ENCODE assay signal across 8 cellular contexts in genomic region chr6:139981810-139982550, GRCh38.
DNase-seq lines count a peak whose midpoint lies in the region; ATAC-seq, FAIRE-seq and TF ChIP-seq lines count a peak whose summit lies in the region.

No MANE protein-coding gene starts in this region.

- no peak for FAIRE-seq in GM12891 (lab: Jason Lieb, UNC)

- H3K4me1 ChIP-seq in muscle layer of duodenum (ENCODE audit: control insufficient read depth in 1 of 2, insufficient read depth in 2 of 2, low read length in 2 of 2), result peaks cover 4 to 26% of the 10 kb centered on the region in 2 donors

- H3K27ac ChIP-seq in coronary artery (peak overlapping the region; percentile 74 to 81), muscle layer of duodenum (ENCODE audit: low read length) (peak overlapping the region; percentile 5)

- no peak for ATAC-seq in GM18502 (IDR thresholded peaks at IDR 0.05; ENCODE audit: poor library complexity, unreplicated experiment)

- peaks cover 0 to 5% of the 10 kb centered on the region in 2 donors for H3K36me3 ChIP-seq in muscle layer of duodenum (ENCODE audit: control insufficient read depth in 1 of 2, insufficient read depth in 2 of 2, low read length in 2 of 2)

- no peaks in the 10 kb centered on the region for H3K27me3 ChIP-seq in muscle layer of duodenum (ENCODE audit: low read depth, low read length)

- DNase-seq in EH (ENCODE audit: low read depth), result peak; percentile 86
- peak; percentile 34 to 70 for DNase-seq in NCI-H446 (lab: John Stamatoyannopoulos, UW)
- no peak for DNase-seq in coronary artery (ENCODE audit: low spot score)
- DNase-seq in GM12891 (ENCODE audit: insufficient read length, low spot score), result no peak
- no peak for DNase-seq in GM10266 (ENCODE audit: extremely low spot score)
- DNase-seq in activated CD4-positive, alpha-beta T cell treated with anti-CD3 and anti-CD28 coated beads for 4 hours, result no peak

- TF ChIP-seq POLR2A in GM12891 (IDR thresholded peaks at IDR 0.05; ENCODE audit: low read depth, low read length), result no peak

- no peaks in the 10 kb centered on the region for H3K9me3 ChIP-seq in muscle layer of duodenum (ENCODE audit: control insufficient read depth in 1 of 2, low read length in 2 of 2)

- TF ChIP-seq CTCF in coronary artery (IDR thresholded peaks at IDR 0.05), result no peak
- TF ChIP-seq CTCF in GM10266 (IDR thresholded peaks at IDR 0.05; ENCODE audit: control insufficient read depth, insufficient read depth, low read depth, missing control alignments), result no peak

- H3K4me3 ChIP-seq in coronary artery (no peak overlapping the region), muscle layer of duodenum (ENCODE audit: low read depth in 1 of 2, low read length in 2 of 2) (peak overlapping the region in 1 of 2 donors; percentile 0)

TF ChIP-seq in GM12891, 5 proteins besides CTCF, POLR2A, EP300 and RAD21:
- TF ChIP-seq POU2F2 (IDR thresholded peaks at IDR 0.05; ENCODE audit: low read depth, low read length), result no peak
- TF ChIP-seq SPI1 (IDR thresholded peaks at IDR 0.05; ENCODE audit: low read depth, low read length), result no peak
- TF ChIP-seq PAX5 (IDR thresholded peaks at IDR 0.05; ENCODE audit: insufficient read depth, low read length, severe bottlenecking), result no peak
- no peak for TF ChIP-seq TAF1 (IDR thresholded peaks at IDR 0.05; ENCODE audit: low read depth, low read length)
- no peak for TF ChIP-seq POLR2AphosphoS5 (IDR thresholded peaks at IDR 0.05; ENCODE audit: low read depth, low read length)

Comparison
In these comparisons a context has a peak if more than half of its experiments do, and no peak if none do; other contexts are left out.
1. DNase-seq: peak in EH (single experiment) and NCI-H446 (2 of 2); none in coronary artery (single experiment), GM12891 (single experiment), GM10266 (single experiment) and activated CD4-positive, alpha-beta T cell treated with anti-CD3 and anti-CD28 coated beads for 4 hours (0 of 2).